2 cellular contexts compared by ENCODE assay signal in genomic region chr12:13581031-13581430, GRCh38.
TF ChIP-seq lines count a peak whose summit lies in the region.

No MANE protein-coding gene starts in this region.

TF ChIP-seq in A549, 52 proteins besides CTCF, POLR2A, EP300 and RAD21:
- TF ChIP-seq ELK1 (IDR thresholded peaks at IDR 0.05; ENCODE audit: low read depth, low read length) (no peak), FOSL2 (IDR thresholded peaks at IDR 0.05) (no peak), FOSL2 (CRISPR knock-in tag; IDR thresholded peaks at IDR 0.05) (0 out of 2 replicates have a peak, but pooled peaks have one; percentile 17)

TF ChIP-seq in HCT116, 20 proteins besides CTCF, POLR2A, EP300 and RAD21 (continued from another document):
- TF ChIP-seq ZBTB33 (IDR thresholded peaks at IDR 0.05; ENCODE audit: extremely low read depth, insufficient replicate concordance, low read length) = no peak
- peak; percentile 95 for TF ChIP-seq FOSL1 (IDR thresholded peaks at IDR 0.05; ENCODE audit: low read depth)
- TF ChIP-seq YY1 (IDR thresholded peaks at IDR 0.05; ENCODE audit: extremely low read depth, insufficient replicate concordance, low read depth, low read length) = no peak
- TF ChIP-seq EZH2phosphoT487 (IDR thresholded peaks at IDR 0.05; ENCODE audit: borderline replicate concordance) = no peak
- no peak; the same call in 1 of the 2 replicates for TF ChIP-seq ELF1 (IDR thresholded peaks at IDR 0.05; ENCODE audit: borderline replicate concordance, low read depth)
- peak; percentile 63; the same call in 1 of the 2 replicates for TF ChIP-seq EGR1 (IDR thresholded peaks at IDR 0.05; ENCODE audit: low read depth)
- TF ChIP-seq SRF (IDR thresholded peaks at IDR 0.05; ENCODE audit: low read depth) = peak; percentile 64; the same call in 1 of the 2 replicates
- no peak for TF ChIP-seq ZNF274 (IDR thresholded peaks at IDR 0.05; ENCODE audit: low read depth, low read length)
- peak; percentile 76 for TF ChIP-seq CEBPB (IDR thresholded peaks at IDR 0.05; ENCODE audit: low read depth)
- TF ChIP-seq MAX (IDR thresholded peaks at IDR 0.05) = peak; percentile 10; the same call in 1 of the 2 replicates
- TF ChIP-seq JUND (IDR thresholded peaks at IDR 0.05) = peak; percentile 92
- TF ChIP-seq SIN3A (IDR thresholded peaks at IDR 0.05; ENCODE audit: low read depth) = 0 out of 2 replicates have a peak, but pooled peaks have one; percentile 36
- no peak for TF ChIP-seq EZH2 (IDR thresholded peaks at IDR 0.05)
- no peak for TF ChIP-seq REST (IDR thresholded peaks at IDR 0.05; ENCODE audit: low read depth)
- TF ChIP-seq SP1 (IDR thresholded peaks at IDR 0.05; ENCODE audit: low read depth) = peak; percentile 91
- 0 out of 2 replicates have a peak, but pooled peaks have one; percentile 34 for TF ChIP-seq CBX3 (IDR thresholded peaks at IDR 0.05; ENCODE audit: low read depth)
- peak; percentile 30; the same call in 1 of the 2 replicates for TF ChIP-seq POLR2AphosphoS5 (IDR thresholded peaks at IDR 0.05; ENCODE audit: low read depth, low read length)
TF ChIP-seq in HCT116: peak in this region for 11.
